12 cellular contexts compared by ENCODE assay signal in the genomic region with DNA sequence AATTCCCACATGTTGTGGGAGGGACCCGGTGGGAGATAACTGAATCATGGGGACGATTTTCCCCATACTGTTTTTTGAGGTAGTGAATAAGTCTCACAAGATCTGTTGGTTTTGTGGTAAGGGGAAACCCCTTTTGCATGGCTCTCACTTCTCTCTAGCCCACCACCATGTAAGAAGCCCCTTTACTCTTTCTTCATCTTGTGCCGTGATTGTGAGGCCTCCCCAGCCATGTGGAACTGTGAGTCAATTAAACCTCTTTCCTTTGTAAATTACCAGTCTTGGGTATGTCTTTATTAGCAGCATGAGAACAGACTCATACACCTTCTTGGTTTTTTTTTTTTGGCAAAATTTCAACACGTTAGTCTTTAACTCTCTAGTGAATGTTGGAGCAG. TPM values are rescaled to one million over a fixed set of nuclear protein-coding genes. Genes with fewer than 3 reads are reported as not detected.
DNase-seq lines count a peak whose midpoint lies in the region; ATAC-seq and TF ChIP-seq lines count a peak whose summit lies in the region.
"Had no signal": no experiment of that assay in that cellular context is flagged by ENCODE, and none has a peak within 500 bp of the region (broad histone marks: within the 10 kb centered on the region; RNA-seq: fewer than 3 reads in every experiment).

No MANE protein-coding gene starts in this region.

- H3K36me3 Mint-ChIP-seq in CD4-positive, alpha-beta T cell (ENCODE audit: low read depth) = peaks cover 59% of the 10 kb centered on the region
- peaks cover 12% of the 10 kb centered on the region for H3K36me3 Mint-ChIP-seq in effector memory CD8-positive, alpha-beta T cell (ENCODE audit: insufficient read depth)

- intact Hi-C loops in CD4-positive, alpha-beta T cell (cut with DNase I, micrococcal nuclease) = no loop called here

- no peak for TF ChIP-seq CTCF in CD4-positive, alpha-beta T cell (IDR thresholded peaks at IDR 0.05)

- no peaks in the 10 kb centered on the region for H3K27me3 Mint-ChIP-seq in CD4-positive, alpha-beta T cell
- H3K27me3 Mint-ChIP-seq in effector memory CD8-positive, alpha-beta T cell = no peaks in the 10 kb centered on the region

- H3K4me3 Mint-ChIP-seq in CD4-positive, alpha-beta T cell = no peak overlapping the region
- H3K4me3 Mint-ChIP-seq in effector memory CD8-positive, alpha-beta T cell = peak overlapping the region in 1 of 2 donors; percentile 32

- no peak overlapping the region for H3K4me3 ChIP-seq in SJCRH30

- peaks cover 63% of the 10 kb centered on the region for H3K4me1 Mint-ChIP-seq in CD4-positive, alpha-beta T cell (ENCODE audit: low read depth)
- peaks cover 55 to 71% of the 10 kb centered on the region in 2 donors for H3K4me1 Mint-ChIP-seq in effector memory CD8-positive, alpha-beta T cell (ENCODE audit: low read depth in 2 of 2)

- H3K36me3 ChIP-seq in SJCRH30 = no peaks in the 10 kb centered on the region

- CTCF ChIA-PET in CD4-positive, alpha-beta T cell (lab: Charles Lee) = no interaction called here

- no peaks in the 10 kb centered on the region for H3K9me3 ChIP-seq in CD4-positive, alpha-beta T cell (ENCODE audit: control insufficient read depth, low read length)
- H3K9me3 ChIP-seq in SJCRH30 (replicated peaks) = no peaks in the 10 kb centered on the region

- H3K4me1 ChIP-seq in SJCRH30 = peaks cover 8% of the 10 kb centered on the region

- no peaks in the 10 kb centered on the region for H3K27me3 ChIP-seq in CD4-positive, alpha-beta T cell (ENCODE audit: control insufficient read depth, insufficient read depth, low read length)
- H3K27me3 ChIP-seq in SJCRH30 = no peaks in the 10 kb centered on the region

- peak overlapping the region; percentile 34 for H3K27ac Mint-ChIP-seq in CD4-positive, alpha-beta T cell
- H3K27ac Mint-ChIP-seq in effector memory CD8-positive, alpha-beta T cell = peak overlapping the region; percentile 44 to 71

- peaks cover 5% of the 10 kb centered on the region for H3K9me3 Mint-ChIP-seq in CD4-positive, alpha-beta T cell
- no peaks in the 10 kb centered on the region for H3K9me3 Mint-ChIP-seq in effector memory CD8-positive, alpha-beta T cell

- POLR2A ChIA-PET in CD4-positive, alpha-beta T cell (lab: Charles Lee) = interaction anchor here (1.1 kb wide), 1 partner anchor 47 kb away, joined by 3 read pairs; a partner anchor contains a TSS

- ATAC-seq in CD4-positive, alpha-beta T cell (ENCODE audit: poor library complexity) = no peak
- ATAC-seq in GM19463 (IDR thresholded peaks at IDR 0.05; ENCODE audit: unreplicated experiment) (peak; percentile 45), HG03103 (IDR thresholded peaks at IDR 0.05; ENCODE audit: low read depth, unreplicated experiment) (peak; percentile 46), HG03139 (IDR thresholded peaks at IDR 0.05; ENCODE audit: unreplicated experiment) (no peak)
- ATAC-seq in effector memory CD8-positive, alpha-beta T cell (replicated peaks) = no peak

- H3K27ac ChIP-seq in CD4-positive, alpha-beta T cell (ENCODE audit: low read depth, low read length) = no peak overlapping the region
- H3K27ac ChIP-seq in SJCRH30 = no peak overlapping the region
- H3K27ac ChIP-seq: parathyroid adenoma had no signal

- DNase-seq in CD4-positive, alpha-beta T cell = no peak
- DNase-seq in effector memory CD8-positive, alpha-beta T cell = no peak
- DNase-seq in SJCRH30 (no peak), iPS-NIHi11 (ENCODE audit: low spot score) (no peak), NCI-H2196 treated with DMSO at 0.1 percent for 48 hours (lab: John Stamatoyannopoulos, UW; ENCODE audit: unreplicated experiment) (no peak)
- DNase-seq: activated naive CD4-positive, alpha-beta T cell treated with anti-CD3 and anti-CD28 coated beads, Interleukin-2, amount 50 U/mL, for 16 hours; islet precursor cell; NCI-H1105 had no signal

RNA-seq across cellular contexts. Expression of a gene that starts 18.1 kb away (rescaled TPM):
- total RNA-seq in CD4-positive, alpha-beta T cell = 10 to 100 TPM; 48.5 to 49.7 TPM
- 46.4 and 46.9 TPM in 2 replicates for total RNA-seq in SJCRH30 (2014; rRNA removed; shearing (Covaris generic))

RNA-seq across cellular contexts. Expression of a gene that starts 47.3 kb away (rescaled TPM):
- 100 to 1,000 TPM; 106 to 114 TPM for total RNA-seq in CD4-positive, alpha-beta T cell
- 20.8 and 22.2 TPM in 2 replicates for total RNA-seq in SJCRH30 (2014; rRNA removed; shearing (Covaris generic))

Comparison
In these comparisons a context has a peak if more than half of its experiments do, and no peak if none do; other contexts are left out.
1. ATAC-seq: peak in GM19463 (single experiment) and HG03103 (single experiment); none in CD4-positive, alpha-beta T cell (single experiment), effector memory CD8-positive, alpha-beta T cell (single experiment) and HG03139 (single experiment).